In the genomic region with DNA sequence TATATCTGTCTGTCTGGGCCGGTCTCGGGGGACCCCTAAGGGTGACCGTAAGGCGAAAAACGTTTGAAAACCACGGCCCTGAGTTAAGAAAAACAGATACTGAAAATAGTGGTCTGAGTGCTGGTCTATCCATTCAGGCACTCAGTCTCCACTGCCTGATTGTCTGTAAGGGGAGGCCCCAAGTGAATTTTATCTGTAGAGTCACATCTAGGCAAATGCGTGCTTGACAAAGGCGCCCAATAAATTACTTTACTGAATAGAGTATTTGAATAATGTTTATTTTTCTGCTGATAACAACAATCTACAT, we compare ENCODE assay signal across 8 cellular contexts. TPM values are rescaled to one million over a fixed set of nuclear protein-coding genes. Genes with fewer than 3 reads are reported as not detected.
DNase-seq lines count a peak whose midpoint lies in the region; ATAC-seq and TF ChIP-seq lines count a peak whose summit lies in the region.

No MANE protein-coding gene starts in this region.

- H3K4me1 Mint-ChIP-seq in progenitor cell of endocrine pancreas (ENCODE audit: low read depth), result peaks cover 13% of the 10 kb centered on the region

- WGBS in esophagus squamous epithelium, 2 donors, result 0 to 21% methylated on average over 2 to 7 of the region's 8 CpGs

- H3F3A ChIP-seq in PC-3 (ENCODE audit: low read length, unreplicated experiment), result no peaks in the 10 kb centered on the region

- no peaks in the 10 kb centered on the region for H3K9me3 ChIP-seq in PC-3 (ENCODE audit: low read length)
- H3K9me3 ChIP-seq in esophagus squamous epithelium, result no peaks in the 10 kb centered on the region

- H3K4me1 ChIP-seq in PC-3 (ENCODE audit: insufficient read depth, low read length) (peaks cover 12% of the 10 kb centered on the region), esophagus squamous epithelium (peaks cover 0 to 55% (median 0%) of the 10 kb centered on the region in 3 donors)

- H3K4me3 Mint-ChIP-seq in progenitor cell of endocrine pancreas (ENCODE audit: low read depth), result peak overlapping the region; percentile 88

- CTCF ChIA-PET in PC-3 (lab: Charles Lee), result no interaction called here

- peak overlapping the region; percentile 95 for H3K9ac ChIP-seq in PC-3 (ENCODE audit: low read length)

- H4K20me1 ChIP-seq in PC-3 (ENCODE audit: low read length), result peaks cover 11% of the 10 kb centered on the region; the same call in 1 of the 2 replicates

- H3K4me3 ChIP-seq in PC-3 (ENCODE audit: low read length) (peak overlapping the region; percentile 95), esophagus squamous epithelium (peak overlapping the region; percentile 43 to 68 (median 60))

- H3K36me3 Mint-ChIP-seq in progenitor cell of endocrine pancreas (ENCODE audit: insufficient read depth), result peaks cover 12% of the 10 kb centered on the region

- POLR2A ChIA-PET in PC-3 (lab: Charles Lee; ENCODE audit: unreplicated experiment), result no interaction called here

- BruUV-seq in PC-3 (replicated peaks; lab: Mats Ljungman, UMichigan), result TSS peak; percentile 71

- H3K27me3 ChIP-seq in PC-3 (ENCODE audit: low read length) (no peaks in the 10 kb centered on the region), esophagus squamous epithelium (no peaks in the 10 kb centered on the region)

- peak overlapping the region; percentile 74 for H2AFZ ChIP-seq in PC-3 (ENCODE audit: low read length)

- no peaks in the 10 kb centered on the region for H3K9me2 ChIP-seq in PC-3 (replicated peaks; ENCODE audit: low read length)

- ATAC-seq in GM21423 (IDR thresholded peaks at IDR 0.05; ENCODE audit: unreplicated experiment) (peak; percentile 24), PC-3 (no peak; the same call in 1 of the 2 replicates), GM21528 (IDR thresholded peaks at IDR 0.05; ENCODE audit: low FRiP score, unreplicated experiment) (no peak)

- no peaks in the 10 kb centered on the region for H3K27me3 Mint-ChIP-seq in progenitor cell of endocrine pancreas

- in situ Hi-C loops in ACHN (cut with HindIII; ENCODE audit: low pct_ligation_motif_present, low pct_unique_long_range_greater_than_20kb, low sequenced_read_pairs), result no loop called here

- H3K4me2 ChIP-seq in PC-3 (ENCODE audit: low read length), result peak overlapping the region; percentile 89

- TF ChIP-seq CTCF in PC-3 (conservative IDR thresholded peaks at IDR 0.05; ENCODE audit: low read depth, low read length) (no peak), esophagus squamous epithelium (IDR thresholded peaks at IDR 0.05) (peak in 1 of 6 experiments; percentile 4), progenitor cell of endocrine pancreas (IDR thresholded peaks at IDR 0.05; ENCODE audit: unreplicated experiment) (no peak)

- no peak for TF ChIP-seq POLR2A in esophagus squamous epithelium (IDR thresholded peaks at IDR 0.05)

- H3K27ac ChIP-seq in PC-3 (ENCODE audit: low read length), result peak overlapping the region; percentile 84
- H3K27ac ChIP-seq in esophagus squamous epithelium, result peak overlapping the region; percentile 90 to 96 (median 94)

- intact Hi-C loops in PC-3 (cut with micrococcal nuclease) (loop anchor here (1.0 kb wide), 1 partner anchor 18 kb away; no protein-coding TSS in a partner anchor), esophagus squamous epithelium (cut with DNase I) (no loop called here)

- H3K79me2 ChIP-seq in PC-3 (ENCODE audit: low read length), result peaks cover 77% of the 10 kb centered on the region

- H3K36me3 ChIP-seq in PC-3 (ENCODE audit: low read depth, low read length), result peaks cover 15% of the 10 kb centered on the region; the same call in 1 of the 2 replicates
- peaks cover 0 to 20% (median 0%) of the 10 kb centered on the region in 3 donors for H3K36me3 ChIP-seq in esophagus squamous epithelium

- H3K9me3 Mint-ChIP-seq in progenitor cell of endocrine pancreas (ENCODE audit: low read depth), result peaks cover 16% of the 10 kb centered on the region

- H3K27ac Mint-ChIP-seq in progenitor cell of endocrine pancreas, result peak overlapping the region; percentile 99

- DNase-seq in PC-3, result no peak
- DNase-seq in esophagus squamous epithelium (lab: John Stamatoyannopoulos, UW), result no peak
- DNase-seq in progenitor cell of endocrine pancreas (ENCODE audit: low spot score, unreplicated experiment), result no peak
- DNase-seq in cerebellar cortex (ENCODE audit: low spot score), result no peak
- no peak for DNase-seq in ACHN
- no peak for DNase-seq in NCI-H510A treated with DMSO at 0.1 percent for 48 hours (lab: John Stamatoyannopoulos, UW)

RNA-seq across cellular contexts. Expression of a gene that starts 0.5 kb away (rescaled TPM):
- total RNA-seq in PC-3 (2014; rRNA removed) (54.8 TPM in 2 replicates), esophagus squamous epithelium (10 to 100 TPM; 34.5 to 49.6 (median 46.7) TPM), progenitor cell of endocrine pancreas (72.4 and 77.8 TPM in 2 replicates)

RNA-seq across cellular contexts. Expression of a gene that starts 0.8 kb away (rescaled TPM):
- total RNA-seq in PC-3 (2014; rRNA removed) (41.9 and 54.8 TPM in 2 replicates), esophagus squamous epithelium (10 to 100 TPM; 12.2 to 32.8 (median 21.9) TPM), progenitor cell of endocrine pancreas (35.9 and 36.7 TPM in 2 replicates)

RNA-seq across cellular contexts. Expression of a gene that starts 17.7 kb away (rescaled TPM):
- 914 and 1,023 TPM in 2 replicates for total RNA-seq in PC-3 (2014; rRNA removed)
- 1,000 to 10,000 TPM in 3 of 4 donors, 100 to 1,000 TPM in 1; 706 to 2,007 (median 1,553) TPM for total RNA-seq in esophagus squamous epithelium
- 306 and 310 TPM in 2 replicates for total RNA-seq in progenitor cell of endocrine pancreas

RNA-seq across cellular contexts. Expression of a gene that starts 22.5 kb away (rescaled TPM):
- total RNA-seq in PC-3 (2014; rRNA removed), result not detected in 2 replicates
- 1 to 10 TPM in 2 of 4 donors, under 1 TPM in 2; 0.15 to 4.2 (median 0.83) TPM for total RNA-seq in esophagus squamous epithelium
- not detected in 2 replicates for total RNA-seq in progenitor cell of endocrine pancreas

RNA-seq across cellular contexts. Expression of a gene that starts 59.9 kb away (rescaled TPM):
- total RNA-seq in PC-3 (2014; rRNA removed) (5.0 and 7.8 TPM in 2 replicates), esophagus squamous epithelium (10 to 100 TPM in 1 of 4 donors, 1 to 10 TPM in 3; 4.4 to 11.4 (median 8.1) TPM), progenitor cell of endocrine pancreas (15.7 and 16.5 TPM in 2 replicates)
